22 cellular contexts compared by ENCODE assay signal in the genomic region with DNA sequence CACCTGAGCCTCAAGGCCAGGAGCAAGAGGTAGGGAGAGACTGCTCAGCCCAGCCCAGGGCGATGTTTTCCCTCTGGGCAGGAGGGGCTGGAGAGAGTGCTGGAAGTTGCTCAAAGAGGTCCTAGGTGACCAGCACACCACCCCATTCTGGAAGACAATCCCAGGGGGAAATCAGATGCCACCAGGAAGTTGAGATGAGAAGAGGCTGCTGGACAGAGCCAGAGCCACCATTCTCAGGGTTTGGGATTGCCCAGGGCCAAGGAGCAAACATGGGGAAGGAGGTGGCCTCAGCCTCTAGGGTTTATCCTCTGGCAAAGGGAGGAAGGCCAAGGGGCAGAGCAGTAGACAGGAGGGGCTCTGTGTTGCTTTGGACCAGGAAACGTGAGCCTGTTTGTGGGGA. TPM values are rescaled to one million over a fixed set of nuclear protein-coding genes. Genes with fewer than 3 reads are reported as not detected.
DNase-seq lines count a peak whose midpoint lies in the region; ATAC-seq and TF ChIP-seq lines count a peak whose summit lies in the region.
"Had no signal": no experiment of that assay in that cellular context is flagged by ENCODE, and none has a peak within 500 bp of the region (broad histone marks: within the 10 kb centered on the region; RNA-seq: fewer than 3 reads in every experiment).

No MANE protein-coding gene starts in this region.

- H3K79me1 ChIP-seq in IMR-90 (ENCODE audit: low read depth in 1 of 2, low read length in 2 of 2): peaks cover 19 to 96% of the 10 kb centered on the region in 2 experiments

- no peak overlapping the region for H2BK15ac ChIP-seq in IMR-90 (ENCODE audit: low read depth, low read length)

- no peak overlapping the region for H4K8ac ChIP-seq in IMR-90 (ENCODE audit: low read depth in 2 of 2, low read length in 2 of 2)

- H3K4me1 ChIP-seq in BLaER1: peaks cover 98% of the 10 kb centered on the region
- peaks cover 38% of the 10 kb centered on the region for H3K4me1 ChIP-seq in IMR-90 (ENCODE audit: control insufficient read depth, insufficient read depth, low read length)
- peaks cover 34% of the 10 kb centered on the region for H3K4me1 ChIP-seq in psoas muscle

- TF ChIP-seq CTCF in IMR-90 (conservative IDR thresholded peaks at IDR 0.05; ENCODE audit: low read depth, low read length): no peak
- TF ChIP-seq CTCF in glutamatergic neuron (IDR thresholded peaks at IDR 0.05; ENCODE audit: partially characterized antibody, unreplicated experiment): no peak
- TF ChIP-seq CTCF in psoas muscle (IDR thresholded peaks at IDR 0.05): no peak
- TF ChIP-seq CTCF in osteocyte (IDR thresholded peaks at IDR 0.05): no peak

- H3K27ac Mint-ChIP-seq in glutamatergic neuron (ENCODE audit: unreplicated experiment) (no peak overlapping the region), osteocyte (ENCODE audit: unreplicated experiment) (no peak overlapping the region)
- H3K27ac Mint-ChIP-seq: CD8-positive, alpha-beta T cell; dendritic cell treated with granulocyte-macrophage colony-stimulating factor and Interleukin-4, amounts not matched to agents 40 ng/mL and 50 ng/mL, for 4 days; memory B cell had no signal

- DNase-seq in IMR-90 (no peak), glutamatergic neuron (no peak), psoas muscle (no peak), osteocyte (ENCODE audit: extremely low spot score, unreplicated experiment) (no peak), KBM-7 (no peak)
- DNase-seq: activated CD4-positive, alpha-beta T cell treated with anti-CD3 and anti-CD28 coated beads, Interleukin-2, amount 50 U/mL, for 4 hours; activated effector memory CD4-positive, alpha-beta T cell treated with anti-CD3 and anti-CD28 coated beads, Interleukin-2, amount 50 U/mL, for 16 hours; CD8-positive, alpha-beta T cell; DMS53; GF-D8; naive thymus-derived CD8-positive, alpha-beta T cell; NCI-H2171 treated with DMSO at 0.1 percent for 48 hours; NCI-H526 treated with DMSO at 0.1 percent for 48 hours; stimulated activated CD4-positive, alpha-beta T cell treated with anti-CD3 and anti-CD28 coated beads, Interleukin-12 subunit alpha, Interleukin-12 subunit beta, amount 100 ng/mL, for 4 hours had no signal

- H4K20me1 ChIP-seq in BLaER1: peaks cover 22% of the 10 kb centered on the region; the same call in 1 of the 2 replicates
- peaks cover 35% of the 10 kb centered on the region for H4K20me1 ChIP-seq in IMR-90 (ENCODE audit: insufficient read depth, low read length)

- H3K27me3 Mint-ChIP-seq in glutamatergic neuron (ENCODE audit: unreplicated experiment): peaks cover 6% of the 10 kb centered on the region
- H3K27me3 Mint-ChIP-seq in osteocyte (ENCODE audit: unreplicated experiment): no peaks in the 10 kb centered on the region
- H3K27me3 Mint-ChIP-seq: dendritic cell treated with granulocyte-macrophage colony-stimulating factor and Interleukin-4, amounts not matched to agents 40 ng/mL and 50 ng/mL, for 4 days; naive thymus-derived CD8-positive, alpha-beta T cell had no signal

- TF ChIP-seq POLR2A in IMR-90 (IDR thresholded peaks at IDR 0.05; ENCODE audit: low read depth, low read length): no peak

- no peak for TF ChIP-seq RAD21 in IMR-90 (IDR thresholded peaks at IDR 0.05; ENCODE audit: low read length)

- H3K27me3 ChIP-seq in BLaER1: no peaks in the 10 kb centered on the region
- no peaks in the 10 kb centered on the region for H3K27me3 ChIP-seq in IMR-90 (ENCODE audit: control insufficient read depth, insufficient read depth, low read length)
- no peaks in the 10 kb centered on the region for H3K27me3 ChIP-seq in psoas muscle (ENCODE audit: insufficient read depth in 3 of 3, low read length in 2 of 3)
- H3K27me3 ChIP-seq: breast epithelium had no signal

- no peak for ATAC-seq in IMR-90 (ENCODE audit: low read depth)
- ATAC-seq in psoas muscle: no peak
- ATAC-seq in GM18867 (IDR thresholded peaks at IDR 0.05; ENCODE audit: unreplicated experiment): no peak
- ATAC-seq in HG02840 (IDR thresholded peaks at IDR 0.05; ENCODE audit: low FRiP score, unreplicated experiment): no peak
- ATAC-seq: CD8-positive, alpha-beta T cell; K562; naive thymus-derived CD8-positive, alpha-beta T cell had no signal

- no peak overlapping the region for H2AFZ ChIP-seq in IMR-90 (replicated peaks; ENCODE audit: low read length, poor library complexity)

- peak overlapping the region; percentile 81; the same call in 1 of the 2 replicates for H2AK5ac ChIP-seq in IMR-90 (ENCODE audit: low read depth, low read length)

- H3K4me3 Mint-ChIP-seq in glutamatergic neuron (ENCODE audit: unreplicated experiment) (peak overlapping the region; percentile 10), osteocyte (ENCODE audit: unreplicated experiment) (no peak overlapping the region)
- H3K4me3 Mint-ChIP-seq: CD8-positive, alpha-beta T cell; dendritic cell treated with granulocyte-macrophage colony-stimulating factor and Interleukin-4, amounts not matched to agents 40 ng/mL and 50 ng/mL, for 4 days; memory B cell had no signal

- H2BK120ac ChIP-seq in IMR-90 (ENCODE audit: low read depth, low read length): no peak overlapping the region

- WGBS in IMR-90 (ENCODE audit: extremely low coverage in 2 of 2, insufficient read length in 1 of 2), 2 experiments: no CpG with 5 or more reads among the region's 2 CpGs
- WGBS in psoas muscle, 3 donors: 63 to 78% (median 67%) methylated on average over 2 of the region's 2 CpGs

- H2BK20ac ChIP-seq in IMR-90 (ENCODE audit: low read depth, low read length): peak overlapping the region; percentile 12; the same call in 1 of the 2 replicates

- peak overlapping the region; percentile 35 for H3K4ac ChIP-seq in IMR-90 (ENCODE audit: low read depth, low read length)

- H3K9me3 ChIP-seq in BLaER1 (no peaks in the 10 kb centered on the region), IMR-90 (ENCODE audit: control insufficient read depth, insufficient read depth, low read length) (no peaks in the 10 kb centered on the region), psoas muscle (no peaks in the 10 kb centered on the region)
- H3K9me3 ChIP-seq: breast epithelium had no signal

- intact Hi-C loops in IMR-90 (cut with micrococcal nuclease) (no loop called here), psoas muscle (cut with DNase I) (no loop called here)

- CTCF ChIA-PET in IMR-90 (lab: Yijun Ruan, JAX): no interaction called here

- H3K4me3 ChIP-seq in BLaER1: no peak overlapping the region
- no peak overlapping the region for H3K4me3 ChIP-seq in IMR-90 (ENCODE audit: insufficient read depth, low read depth, low read length)
- no peak overlapping the region for H3K4me3 ChIP-seq in psoas muscle
- H3K4me3 ChIP-seq: breast epithelium, K562 had no signal

- H3K27ac ChIP-seq in BLaER1 (peak overlapping the region; percentile 54), IMR-90 (ENCODE audit: insufficient read depth, low read length) (no peak overlapping the region), psoas muscle (peak overlapping the region; percentile 32)
- H3K27ac ChIP-seq: VCaP had no signal

- H2BK5ac ChIP-seq in IMR-90 (ENCODE audit: low read depth, low read length, poor library complexity, severe bottlenecking): no peak overlapping the region

- no peak overlapping the region for H4K91ac ChIP-seq in IMR-90 (ENCODE audit: insufficient read depth, low read depth, low read length)

- H2AK9ac ChIP-seq in IMR-90 (replicated peaks; ENCODE audit: low read depth, low read length, poor library complexity): no peak overlapping the region

- peaks cover 15% of the 10 kb centered on the region for H3K4me1 Mint-ChIP-seq in glutamatergic neuron (ENCODE audit: low read depth, unreplicated experiment)
- peaks cover 34% of the 10 kb centered on the region for H3K4me1 Mint-ChIP-seq in osteocyte (ENCODE audit: unreplicated experiment)

- BruUV-seq in IMR-90 (replicated peaks; lab: Mats Ljungman, UMichigan): no TSS peak

- H3K18ac ChIP-seq in IMR-90 (ENCODE audit: low read depth, low read length): no peak overlapping the region

- peaks cover 6% of the 10 kb centered on the region for H3K9me3 Mint-ChIP-seq in glutamatergic neuron (ENCODE audit: unreplicated experiment)
- H3K9me3 Mint-ChIP-seq in osteocyte (ENCODE audit: unreplicated experiment): no peaks in the 10 kb centered on the region
- H3K9me3 Mint-ChIP-seq: CD8-positive, alpha-beta T cell; dendritic cell treated with granulocyte-macrophage colony-stimulating factor and Interleukin-4, amounts not matched to agents 40 ng/mL and 50 ng/mL, for 4 days; memory B cell; naive thymus-derived CD8-positive, alpha-beta T cell had no signal

- H3K9me1 ChIP-seq in IMR-90 (ENCODE audit: insufficient read depth, low read length): peaks cover 44% of the 10 kb centered on the region

- POLR2A ChIA-PET in IMR-90 (lab: Charles Lee; ENCODE audit: unreplicated experiment): no interaction called here

- in situ Hi-C loops in IMR-90 (cut with MboI; ENCODE audit: low sequenced_read_pairs) (no loop called here), KBM-7 (cut with MboI; ENCODE audit: low pct_unique_long_range_greater_than_20kb, low sequenced_read_pairs) (no loop called here)

- H3K36me3 ChIP-seq in BLaER1 (no peaks in the 10 kb centered on the region), IMR-90 (ENCODE audit: control insufficient read depth, insufficient read depth, low read length) (no peaks in the 10 kb centered on the region), psoas muscle (ENCODE audit: insufficient read depth in 1 of 2, low read depth in 1 of 2) (no peaks in the 10 kb centered on the region)
- H3K36me3 ChIP-seq: breast epithelium had no signal

- H3K14ac ChIP-seq in IMR-90 (replicated peaks; ENCODE audit: low read depth, low read length): no peak overlapping the region

- no peak overlapping the region for H4K5ac ChIP-seq in IMR-90 (ENCODE audit: low read depth, low read length)

- no peak overlapping the region for H3K56ac ChIP-seq in IMR-90 (ENCODE audit: extremely low read depth, insufficient read depth, low read length)

- no peak overlapping the region for H3K9ac ChIP-seq in BLaER1
- no peak overlapping the region for H3K9ac ChIP-seq in IMR-90 (ENCODE audit: low read depth, low read length)

- peak overlapping the region; percentile 51; the same call in 1 of the 2 replicates for H3K23ac ChIP-seq in IMR-90 (ENCODE audit: low read depth, low read length)

- H3K36me3 Mint-ChIP-seq in glutamatergic neuron (ENCODE audit: unreplicated experiment) (no peaks in the 10 kb centered on the region), osteocyte (ENCODE audit: unreplicated experiment) (no peaks in the 10 kb centered on the region)
- H3K36me3 Mint-ChIP-seq: CD8-positive, alpha-beta T cell; naive thymus-derived CD8-positive, alpha-beta T cell had no signal

- peak overlapping the region; percentile 80 for H3K4me2 ChIP-seq in BLaER1
- H3K4me2 ChIP-seq in IMR-90 (ENCODE audit: low read depth, low read length): no peak overlapping the region

- dilution Hi-C loops in IMR-90 (cut with HindIII; ENCODE audit: low sequenced_read_pairs, unreplicated experiment): no loop called here

RNA-seq across cellular contexts. Expression of a gene that starts 11.6 kb away (rescaled TPM):
- total RNA-seq in IMR-90 (2012; rRNA removed) (13.9 and 16.0 TPM in 2 replicates), glutamatergic neuron (ENCODE audit: unreplicated experiment) (32.3 TPM), psoas muscle (10 to 100 TPM in 2 of 4 donors, 1 to 10 TPM in 2; 5.8 to 21.0 (median 9.9) TPM), osteocyte (4.4 and 5.1 TPM in 2 replicates)
- polyA plus RNA-seq in IMR-90 (2012; rRNA removed) (19.0 and 22.2 TPM in 2 replicates), psoas muscle (10 to 100 TPM in 1 of 3 donors, 1 to 10 TPM in 2; 1.8 to 10.8 (median 4.4) TPM)
- polyA plus RNA-seq in IMR-90 (2012; cell fraction: cytosol; rRNA removed): 10.9 and 15.5 TPM in 2 replicates
- 11.3 and 20.4 TPM in 2 replicates for polyA plus RNA-seq in IMR-90 (2012; cell fraction: nucleus; rRNA removed; ENCODE audit: low replicate concordance)

RNA-seq across cellular contexts. Expression of a gene that starts 52.5 kb away (rescaled TPM):
- 0.56 and 0.72 TPM in 2 replicates for total RNA-seq in IMR-90 (2012; rRNA removed)
- 0.65 and 1.4 TPM in 2 replicates for polyA plus RNA-seq in IMR-90 (2012; rRNA removed)
- polyA plus RNA-seq in IMR-90 (2012; cell fraction: cytosol; rRNA removed): 0.48 and 1.5 TPM in 2 replicates
- polyA plus RNA-seq in IMR-90 (2012; cell fraction: nucleus; rRNA removed; ENCODE audit: low replicate concordance): 0.64 and 1.3 TPM in 2 replicates
- total RNA-seq in glutamatergic neuron (ENCODE audit: unreplicated experiment): 0.47 TPM
- under 1 TPM; 0.32 to 0.86 (median 0.62) TPM for total RNA-seq in psoas muscle
- polyA plus RNA-seq in psoas muscle: under 1 TPM; 0.12 to 0.18 (median 0.17) TPM
- 2.0 and 2.7 TPM in 2 replicates for total RNA-seq in osteocyte
- total RNA-seq: K562 had no signal
- polyA plus RNA-seq: K562; naive thymus-derived CD8-positive, alpha-beta T cell had no signal
